1 cellular context compared by ENCODE assay signal in genomic region chr22:42895087-42895486, GRCh38.
TF ChIP-seq lines count a peak whose summit lies in the region.

No MANE protein-coding gene starts in this region.

TF ChIP-seq in GM12878, 131 proteins besides CTCF, POLR2A, EP300 and RAD21 (continued from another document):
- TF ChIP-seq, protein P1, sequence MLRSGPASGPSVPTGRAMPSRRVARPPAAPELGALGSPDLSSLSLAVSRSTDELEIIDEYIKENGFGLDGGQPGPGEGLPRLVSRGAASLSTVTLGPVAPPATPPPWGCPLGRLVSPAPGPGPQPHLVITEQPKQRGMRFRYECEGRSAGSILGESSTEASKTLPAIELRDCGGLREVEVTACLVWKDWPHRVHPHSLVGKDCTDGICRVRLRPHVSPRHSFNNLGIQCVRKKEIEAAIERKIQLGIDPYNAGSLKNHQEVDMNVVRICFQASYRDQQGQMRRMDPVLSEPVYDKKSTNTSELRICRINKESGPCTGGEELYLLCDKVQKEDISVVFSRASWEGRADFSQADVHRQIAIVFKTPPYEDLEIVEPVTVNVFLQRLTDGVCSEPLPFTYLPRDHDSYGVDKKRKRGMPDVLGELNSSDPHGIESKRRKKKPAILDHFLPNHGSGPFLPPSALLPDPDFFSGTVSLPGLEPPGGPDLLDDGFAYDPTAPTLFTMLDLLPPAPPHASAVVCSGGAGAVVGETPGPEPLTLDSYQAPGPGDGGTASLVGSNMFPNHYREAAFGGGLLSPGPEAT (IDR thresholded peaks at IDR 0.05; ENCODE audit: low read depth), result 0 out of 2 replicates have a peak, but pooled peaks have one; percentile 23
- TF ChIP-seq CREB1 (IDR thresholded peaks at IDR 0.05; ENCODE audit: low read depth), result peak; percentile 57; the same call in 1 of the 2 replicates
- TF ChIP-seq MTA3 (IDR thresholded peaks at IDR 0.05; ENCODE audit: borderline replicate concordance, low read length), result 0 out of 2 replicates have a peak, but pooled peaks have one; percentile 61
- TF ChIP-seq FOXM1 (IDR thresholded peaks at IDR 0.05; ENCODE audit: low read depth, low read length), result 0 out of 2 replicates have a peak, but pooled peaks have one; percentile 46
- peak; percentile 71 to 81; a peak in 3 of 4 replicates for TF ChIP-seq IKZF2 (IDR thresholded peaks at IDR 0.05)
- TF ChIP-seq ZNF687 (IDR thresholded peaks at IDR 0.05), result peak; percentile 63; the same call in 1 of the 2 replicates
- TF ChIP-seq SPI1 (IDR thresholded peaks at IDR 0.05; ENCODE audit: borderline replicate concordance, insufficient read depth, low read depth, low read length), result peak; percentile 69; the same call in 1 of the 2 replicates
- no peak for TF ChIP-seq TCF7 (IDR thresholded peaks at IDR 0.05; ENCODE audit: borderline replicate concordance)
- TF ChIP-seq NFIC (IDR thresholded peaks at IDR 0.05; ENCODE audit: low read depth, low read length), result peak; percentile 65; the same call in 1 of the 2 replicates
- TF ChIP-seq EED (IDR thresholded peaks at IDR 0.05; ENCODE audit: low read depth), result peak; percentile 85; the same call in 1 of the 2 replicates
- 0 out of 2 replicates have a peak, but pooled peaks have one; percentile 32 for TF ChIP-seq ZNF384 (IDR thresholded peaks at IDR 0.05; ENCODE audit: borderline replicate concordance, low read depth, low read length)
- 0 out of 2 replicates have a peak, but pooled peaks have one; percentile 47 for TF ChIP-seq IRF4 (IDR thresholded peaks at IDR 0.05; ENCODE audit: low read depth, low read length)
- TF ChIP-seq E2F4 (IDR thresholded peaks at IDR 0.05; ENCODE audit: low read depth, low read length), result no peak
- TF ChIP-seq ZNF24 (IDR thresholded peaks at IDR 0.05), result no peak
- no peak for TF ChIP-seq SREBF2 (IDR thresholded peaks at IDR 0.05; ENCODE audit: low read length)
- TF ChIP-seq YY1 (IDR thresholded peaks at IDR 0.05; ENCODE audit: low read depth, low read length), result peak; percentile 57; the same call in 1 of the 2 replicates
- peak; percentile 52 for TF ChIP-seq JUNB (IDR thresholded peaks at IDR 0.05)
- peak; percentile 88 for TF ChIP-seq RUNX3 (IDR thresholded peaks at IDR 0.05; ENCODE audit: low read length)
